ENCODE assay signal across 9 cellular contexts in the genomic region with DNA sequence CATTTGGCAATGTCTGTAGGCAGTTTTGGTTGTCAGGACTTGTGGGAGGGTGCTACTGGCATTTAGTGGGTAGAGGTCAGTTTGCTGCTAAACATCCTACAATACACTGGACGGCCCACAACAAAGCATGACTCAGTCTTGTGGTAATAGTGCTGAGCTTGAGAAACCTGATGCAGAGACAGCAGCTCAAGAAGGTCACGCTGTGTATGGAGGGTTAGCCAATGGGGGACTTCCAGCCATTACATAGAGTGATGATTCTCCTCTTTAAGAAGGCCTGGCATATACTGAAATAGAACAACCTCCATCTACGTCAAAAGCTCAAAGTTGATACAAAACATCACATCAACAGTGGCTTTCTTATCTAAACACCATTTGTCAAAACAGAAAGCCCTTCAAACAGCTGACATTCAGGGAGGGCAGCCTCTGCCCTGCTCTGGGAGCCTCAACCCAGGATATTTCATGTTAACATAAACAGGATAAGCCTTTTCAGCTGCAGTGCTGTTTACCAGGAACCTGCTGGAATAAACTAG.
A peak's percentile ranks its signal among the peaks of the same experiment; 100 is the strongest.
DNase-seq lines count a peak whose midpoint lies in the region; ATAC-seq, FAIRE-seq and TF ChIP-seq lines count a peak whose summit lies in the region.
"Had no signal": no experiment of that assay in that cellular context is flagged by ENCODE, and none has a peak within 500 bp of the region (broad histone marks: within the 10 kb centered on the region; RNA-seq: fewer than 3 reads in every experiment).

No MANE protein-coding gene starts in this region.

- intact Hi-C loops in esophagus squamous epithelium (cut with DNase I), result no loop called here
- intact Hi-C loops in sciatic nerve (cut with DNase I), result no loop called here

- no peaks in the 10 kb centered on the region for H3K27me3 ChIP-seq in esophagus squamous epithelium
- H3K27me3 ChIP-seq: gastroesophageal sphincter had no signal

- ATAC-seq in GM19463 (IDR thresholded peaks at IDR 0.05; ENCODE audit: unreplicated experiment) (peak; percentile 73), sciatic nerve (peak; percentile 57), GM18511 (IDR thresholded peaks at IDR 0.05; ENCODE audit: unreplicated experiment) (no peak)
- ATAC-seq: gastroesophageal sphincter had no signal

- peak overlapping the region in 1 of 4 donors; percentile 8 for H3K4me3 ChIP-seq in esophagus squamous epithelium
- H3K4me3 ChIP-seq: gastroesophageal sphincter had no signal

- peak overlapping the region in 3 of 4 donors; percentile 19 to 74 (median 56) for H3K27ac ChIP-seq in esophagus squamous epithelium

- no peaks in the 10 kb centered on the region for H3K36me3 ChIP-seq in esophagus squamous epithelium
- H3K36me3 ChIP-seq: gastroesophageal sphincter had no signal

- FAIRE-seq in GM12892 (lab: Jason Lieb, UNC), result no peak

- TF ChIP-seq POLR2A in esophagus squamous epithelium (IDR thresholded peaks at IDR 0.05) (no peak), GM12892 (IDR thresholded peaks at IDR 0.05; ENCODE audit: low read depth, low read length) (no peak)

- no peaks in the 10 kb centered on the region for H3K9me3 ChIP-seq in esophagus squamous epithelium
- H3K9me3 ChIP-seq: gastroesophageal sphincter had no signal

- peaks cover 0 to 7% (median 0%) of the 10 kb centered on the region in 3 donors for H3K4me1 ChIP-seq in esophagus squamous epithelium

- DNase-seq in MV-4-11 (lab: John Stamatoyannopoulos, UW), result peak; percentile 92
- DNase-seq in esophagus squamous epithelium (lab: John Stamatoyannopoulos, UW), result no peak
- no peak for DNase-seq in sciatic nerve (ENCODE audit: low spot score)
- DNase-seq in iPS-NIHi7 (ENCODE audit: extremely low spot score), result no peak
- no peak for DNase-seq in GM12892 (ENCODE audit: insufficient read length)
- no peak for DNase-seq in NCI-H1417 treated with DMSO at 0.1 percent for 48 hours (lab: John Stamatoyannopoulos, UW)

- TF ChIP-seq CTCF in esophagus squamous epithelium (IDR thresholded peaks at IDR 0.05), result no peak

- 51 to 69% methylated on average over 3 of the region's 3 CpGs for WGBS in esophagus squamous epithelium, 2 donors
